8 cellular contexts compared by ENCODE assay signal in the genomic region with DNA sequence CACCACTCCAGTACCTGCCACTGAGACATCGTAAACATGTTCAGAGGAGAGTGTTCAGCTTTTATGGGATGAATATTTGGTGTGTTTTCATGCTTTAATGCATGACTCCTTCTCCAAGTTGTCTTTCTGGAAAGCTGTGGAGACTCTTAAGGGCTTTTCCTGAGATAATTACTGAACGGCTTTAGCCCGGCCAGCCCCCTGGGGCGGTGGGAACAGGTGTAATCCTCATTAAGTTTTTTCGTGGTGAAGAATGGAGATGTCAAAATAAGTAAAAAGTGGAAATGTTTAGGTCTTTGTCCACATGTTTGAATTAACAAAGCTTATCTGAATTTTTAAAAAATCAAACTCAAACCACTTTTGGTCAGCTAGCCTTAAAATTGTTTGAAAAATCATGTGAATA. TPM values are rescaled to one million over a fixed set of nuclear protein-coding genes. Genes with fewer than 3 reads are reported as not detected.
DNase-seq lines count a peak whose midpoint lies in the region; ATAC-seq and TF ChIP-seq lines count a peak whose summit lies in the region.

No MANE protein-coding gene starts in this region.

- H3K79me2 ChIP-seq in fibroblast of lung (ENCODE audit: control insufficient read depth, insufficient read depth, low read length), result no peaks in the 10 kb centered on the region

- TF ChIP-seq EP300 in sigmoid colon (IDR thresholded peaks at IDR 0.05), result no peak

- H3K9me3 ChIP-seq in Peyer's patch, result peaks cover 0 to 3% (median 0%) of the 10 kb centered on the region in 4 donors
- H3K9me3 ChIP-seq in fibroblast of lung (ENCODE audit: control insufficient read depth, insufficient read depth, low read depth, low read length), result no peaks in the 10 kb centered on the region
- no peaks in the 10 kb centered on the region for H3K9me3 ChIP-seq in sigmoid colon

- no peaks in the 10 kb centered on the region for H4K20me1 ChIP-seq in fibroblast of lung (ENCODE audit: control insufficient read depth, extremely low read depth, insufficient read depth, low read length)

- H3K4me3 ChIP-seq in Peyer's patch (peak overlapping the region; percentile 71 to 98 (median 88)), fibroblast of lung (replicated peaks in 1 of 4; ENCODE audit: control extremely low read depth in 1 of 4, insufficient read depth in 1 of 4, low read depth in 3 of 4, low read length in 4 of 4) (peak overlapping the region; percentile 32 to 81 (median 52)), sigmoid colon (peak overlapping the region; percentile 85 to 87 (median 86))

- H3K27ac ChIP-seq in Peyer's patch, result peak overlapping the region; percentile 89 to 98 (median 93)
- H3K27ac ChIP-seq in fibroblast of lung (ENCODE audit: insufficient read depth, low read length), result no peak overlapping the region
- peak overlapping the region; percentile 90 to 92 (median 91) for H3K27ac ChIP-seq in sigmoid colon

- DNase-seq in GM13977 (ENCODE audit: low spot score) (peak; percentile 18), Peyer's patch (no peak), fibroblast of lung (ENCODE audit: low read depth in 2 of 2) (no peak), sigmoid colon (no peak), GM19240 (ENCODE audit: insufficient read length, low spot score) (no peak), SKM-1 treated with dmso at 0.1 percent for 144 hours (lab: John Stamatoyannopoulos, UW; ENCODE audit: unreplicated experiment) (no peak)
- DNase-seq in stimulated activated CD4-positive, alpha-beta T cell treated with anti-CD3 and anti-CD28 coated beads, Interleukin-2, amount 100 ng/mL, for 24 hours, result no peak

- no peak overlapping the region for H3K9ac ChIP-seq in fibroblast of lung (ENCODE audit: insufficient read depth, low read length)

- no peak for TF ChIP-seq CTCF in GM13977 (IDR thresholded peaks at IDR 0.05; ENCODE audit: extremely low read depth, insufficient read depth, missing control alignments)
- no peak for TF ChIP-seq CTCF in Peyer's patch (IDR thresholded peaks at IDR 0.05)
- no peak for TF ChIP-seq CTCF in fibroblast of lung (conservative IDR thresholded peaks at IDR 0.05 in 1 of 2, IDR thresholded peaks at IDR 0.05 in 1 of 2; ENCODE audit: low read depth in 1 of 2, low read length in 2 of 2)
- TF ChIP-seq CTCF in sigmoid colon (IDR thresholded peaks at IDR 0.05), result no peak

- TF ChIP-seq POLR2A in Peyer's patch (IDR thresholded peaks at IDR 0.05) (no peak), sigmoid colon (IDR thresholded peaks at IDR 0.05) (no peak)

- H3K4me1 ChIP-seq in Peyer's patch (peaks cover 0 to 25% (median 3%) of the 10 kb centered on the region in 4 donors), fibroblast of lung (ENCODE audit: control insufficient read depth, extremely low read depth, insufficient read depth, low read length) (no peaks in the 10 kb centered on the region), sigmoid colon (peaks cover 0 to 12% (median 8%) of the 10 kb centered on the region in 4 donors)

- peak overlapping the region; percentile 75 for H3K4me2 ChIP-seq in fibroblast of lung (ENCODE audit: extremely low read depth, insufficient read depth, low read length)

- H2AFZ ChIP-seq in fibroblast of lung (ENCODE audit: low read length), result peak overlapping the region; percentile 17

- no peaks in the 10 kb centered on the region for H3K36me3 ChIP-seq in Peyer's patch
- H3K36me3 ChIP-seq in fibroblast of lung (ENCODE audit: control insufficient read depth, insufficient read depth, low read length), result no peaks in the 10 kb centered on the region
- H3K36me3 ChIP-seq in sigmoid colon, result no peaks in the 10 kb centered on the region

- H3K27me3 ChIP-seq in Peyer's patch (no peaks in the 10 kb centered on the region), fibroblast of lung (ENCODE audit: control insufficient read depth, insufficient read depth, low read length) (no peaks in the 10 kb centered on the region), sigmoid colon (no peaks in the 10 kb centered on the region)

- no peak for ATAC-seq in HG03025 (IDR thresholded peaks at IDR 0.05; ENCODE audit: low FRiP score, unreplicated experiment)

- WGBS in sigmoid colon, 2 donors, result 7 to 27% methylated on average over 5 of the region's 5 CpGs

- in situ Hi-C loops in GM13977 (cut with MboI; ENCODE audit: low pct_unique_long_range_greater_than_20kb, low sequenced_read_pairs, unreplicated experiment), result no loop called here

- intact Hi-C loops in sigmoid colon (cut with DNase I), result loop anchor here (5.0 kb wide), 4 partner anchors 38 to 138 kb away; a partner anchor contains a TSS

RNA-seq across cellular contexts. Expression of a gene that starts 1.5 kb away (rescaled TPM):
- total RNA-seq in Peyer's patch (100 to 1,000 TPM; 106 to 243 (median 153) TPM), fibroblast of lung (10.3 and 15.4 TPM in 2 replicates), sigmoid colon (10 to 100 TPM; 40.7 to 70.6 (median 56.2) TPM)
- polyA plus RNA-seq in fibroblast of lung (3.1 and 6.5 TPM in 2 replicates), sigmoid colon (10 to 100 TPM; 25.8 to 66.9 (median 45.1) TPM)
- polyA plus RNA-seq in fibroblast of lung (2012), result 3.0 and 5.9 TPM in 2 replicates
- polyA minus RNA-seq in fibroblast of lung (ENCODE audit: low replicate concordance), result 19.4 and 24.2 TPM in 2 replicates
